In the genomic region with DNA sequence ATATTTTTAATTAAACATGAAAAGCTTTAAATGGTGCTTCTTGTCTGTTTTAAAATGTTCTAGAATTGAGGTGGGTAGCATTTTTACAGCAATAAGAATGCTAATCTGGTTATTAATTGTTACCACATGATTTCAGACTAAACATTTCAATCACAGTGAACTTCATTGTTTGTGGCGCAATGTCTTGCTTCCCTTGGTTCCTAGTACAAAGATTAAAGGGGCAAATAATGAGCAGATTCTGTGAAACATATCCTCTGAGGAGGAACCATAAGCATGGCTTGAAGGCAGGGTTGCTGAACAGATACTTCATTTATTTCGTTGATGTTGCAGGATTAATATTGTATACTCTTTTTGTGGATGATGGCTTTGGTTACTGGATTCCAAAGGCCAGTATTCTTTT, we compare ENCODE assay signal across 22 cellular contexts.
"Had no signal": no experiment of that assay in that cellular context is flagged by ENCODE, and none has a peak within 500 bp of the region (broad histone marks: within the 10 kb centered on the region; RNA-seq: fewer than 3 reads in every experiment).

No MANE protein-coding gene starts in this region.

- FAIRE-seq: endothelial cell of umbilical vein, islet of Langerhans had no signal

- DNase-seq: colonic mucosa; effector memory CD4-positive, alpha-beta T cell; erythroblast; foreskin fibroblast; glutamatergic neuron; heart right ventricle; hippocampal formation; left cardiac atrium; left lung; mesendoderm; midbrain; naive thymus-derived CD4-positive, alpha-beta T cell; sigmoid colon; stimulated activated CD4-positive, alpha-beta T cell treated with anti-CD3 and anti-CD28 coated beads, Interleukin-2, amount 100 ng/mL, for 24 hours; stimulated activated CD4-positive, alpha-beta T cell treated with anti-CD3 and anti-CD28 coated beads, Interleukin-4, amount 100 ng/mL, for 24 hours; stimulated activated naive CD8-positive, alpha-beta T cell treated with anti-CD3 and anti-CD28 coated beads, Interleukin-15, Interleukin-2, amounts not matched to agents 100 U/mL and 50 U/mL, for 24 hours; upper lobe of left lung; uterus had no signal

- ATAC-seq: gastroesophageal sphincter; heart right ventricle; left cardiac atrium; left lung; naive thymus-derived CD4-positive, alpha-beta T cell; stimulated activated effector memory CD8-positive, alpha-beta T cell treated with anti-CD3 and anti-CD28 coated beads, Interleukin-12 subunit alpha, Interleukin-12 subunit beta, amount 100 ng/mL, for 72 hours; stimulated activated naive CD8-positive, alpha-beta T cell treated with anti-CD3 and anti-CD28 coated beads, Interleukin-15, Interleukin-2, amounts not matched to agents 100 U/mL and 50 U/mL, for 24 hours had no signal
